1 cellular context compared by ENCODE assay signal in genomic region chr2:225038076-225038571, GRCh38.
TF ChIP-seq lines count a peak whose summit lies in the region.

No MANE protein-coding gene starts in this region.

TF ChIP-seq in A549, 52 proteins besides CTCF, POLR2A, EP300 and RAD21 (continued from another document):
- TF ChIP-seq ATOH8 (CRISPR knock-in tag; IDR thresholded peaks at IDR 0.05; ENCODE audit: low read depth) (no peak), NFE2L2 (conservative IDR thresholded peaks at IDR 0.05; ENCODE audit: low read length) (no peak), FOSL2 (IDR thresholded peaks at IDR 0.05) (no peak), FOSL2 (CRISPR knock-in tag; IDR thresholded peaks at IDR 0.05) (no peak), REST (IDR thresholded peaks at IDR 0.05) (no peak), USF2 (IDR thresholded peaks at IDR 0.05) (no peak)
